ENCODE assay signal across 9 cellular contexts in the genomic region with DNA sequence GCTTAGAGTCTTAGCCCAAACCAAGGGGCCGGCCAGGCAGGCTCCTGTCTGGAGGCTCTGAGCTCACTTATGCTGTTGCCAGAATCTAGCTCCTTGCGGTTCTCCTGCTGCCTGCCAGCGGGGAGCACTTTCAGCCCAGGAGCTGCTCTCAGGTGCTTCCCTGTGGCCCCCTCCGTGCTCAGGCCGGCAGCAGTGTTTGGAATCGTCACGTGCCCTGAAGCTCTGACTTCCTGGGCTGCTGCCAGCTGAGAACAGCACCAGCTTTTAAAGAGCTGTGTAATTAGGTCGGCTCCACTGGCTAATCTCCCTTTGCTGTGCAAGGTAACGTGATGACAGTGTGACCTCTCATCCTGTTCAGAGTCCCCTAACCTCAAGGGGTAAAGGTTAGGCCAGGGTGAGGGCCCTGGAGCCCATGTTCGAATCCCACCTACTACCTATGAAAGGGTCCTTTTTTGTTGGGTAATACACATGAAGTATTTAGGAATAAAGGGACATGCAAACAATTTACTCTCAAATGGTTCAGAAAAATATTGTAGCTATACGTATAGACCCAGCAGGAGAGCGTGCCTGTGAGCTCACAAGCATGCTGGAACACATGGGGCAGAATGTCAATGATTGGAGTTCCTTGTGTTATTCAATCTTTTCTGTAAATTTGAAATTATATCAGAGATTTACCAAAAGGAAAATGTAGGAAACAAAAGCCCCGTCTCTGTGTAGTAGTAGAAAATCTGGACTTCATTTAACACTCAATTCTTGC. TPM values are rescaled to one million over a fixed set of nuclear protein-coding genes. Genes with fewer than 3 reads are reported as not detected.
DNase-seq lines count a peak whose midpoint lies in the region; ATAC-seq and TF ChIP-seq lines count a peak whose summit lies in the region.
"Had no signal": no experiment of that assay in that cellular context is flagged by ENCODE, and none has a peak within 500 bp of the region (broad histone marks: within the 10 kb centered on the region; RNA-seq: fewer than 3 reads in every experiment).

No MANE protein-coding gene starts in this region.

- peaks cover 48% of the 10 kb centered on the region for H3K4me1 Mint-ChIP-seq in activated naive CD4-positive, alpha-beta T cell treated with anti-CD3 and anti-CD28 coated beads, Interleukin-2, amount 10 ng/mL, durations not matched to agents 7 days and 5 days

- no peak for ATAC-seq in HG03520 (IDR thresholded peaks at IDR 0.05; ENCODE audit: unreplicated experiment)
- no peak for ATAC-seq in HG03045 (IDR thresholded peaks at IDR 0.05; ENCODE audit: unreplicated experiment)

- no peaks in the 10 kb centered on the region for H3K9me3 ChIP-seq in breast epithelium

- intact Hi-C loops in breast epithelium (cut with DNase I; ENCODE audit: low total_unique reads) = no loop called here

- no peak overlapping the region for H3K4me3 Mint-ChIP-seq in activated naive CD4-positive, alpha-beta T cell treated with anti-CD3 and anti-CD28 coated beads, Interleukin-2, amount 10 ng/mL, durations not matched to agents 7 days and 5 days
- H3K4me3 Mint-ChIP-seq: T-helper 1 cell treated with Interleukin-12 subunit alpha and Interleukin-12 subunit beta and Interleukin-4 antibody, amounts not matched to agents 30 μg/mL and 1 μg/mL, for 36 hours had no signal

- peak; percentile 51 for DNase-seq in activated naive CD4-positive, alpha-beta T cell treated with anti-CD3 and anti-CD28 coated beads, Interleukin-2, amount 10 ng/mL, durations not matched to agents 7 days and 5 days
- DNase-seq in activated naive CD4-positive, alpha-beta T cell treated with anti-CD3 and anti-CD28 coated beads, Interleukin-2, amount 50 U/mL, for 16 hours = no peak
- DNase-seq in NCI-H446 treated with DMSO at 0.1 percent for 48 hours (lab: John Stamatoyannopoulos, UW) (peak; percentile 41), breast epithelium (ENCODE audit: low spot score in 2 of 2) (peak; percentile 65 to 76), medulla oblongata (ENCODE audit: extremely low spot score) (peak; percentile 53), middle frontal gyrus (ENCODE audit: extremely low spot score, low spot score) (no peak)

- H3K4me1 ChIP-seq in breast epithelium = peaks cover 0 to 3% of the 10 kb centered on the region in 2 donors

- CTCF ChIA-PET in activated naive CD4-positive, alpha-beta T cell treated with anti-CD3 and anti-CD28 coated beads, Interleukin-2, amount 10 ng/mL, durations not matched to agents 7 days and 5 days (lab: Charles Lee) = interaction anchor here (0.8 to 1.5 kb wide), 2 partner anchors 17 to 47 kb away, joined by 3 to 4 read pairs; no protein-coding TSS in a partner anchor

- H3K27ac ChIP-seq in breast epithelium = peak overlapping the region in 1 of 2 donors; percentile 66

- TF ChIP-seq CTCF in breast epithelium (IDR thresholded peaks at IDR 0.05) = no peak

- TF ChIP-seq POLR2A in breast epithelium (IDR thresholded peaks at IDR 0.05) = no peak

- H3K27ac Mint-ChIP-seq in activated naive CD4-positive, alpha-beta T cell treated with anti-CD3 and anti-CD28 coated beads, Interleukin-2, amount 10 ng/mL, durations not matched to agents 7 days and 5 days = no peak overlapping the region
- H3K27ac Mint-ChIP-seq: T-helper 1 cell treated with Interleukin-12 subunit alpha and Interleukin-12 subunit beta and Interleukin-4 antibody, amounts not matched to agents 30 μg/mL and 1 μg/mL, for 36 hours had no signal

- H3K27me3 ChIP-seq in breast epithelium = no peaks in the 10 kb centered on the region

- H3K27me3 Mint-ChIP-seq in activated naive CD4-positive, alpha-beta T cell treated with anti-CD3 and anti-CD28 coated beads, Interleukin-2, amount 10 ng/mL, durations not matched to agents 7 days and 5 days = no peaks in the 10 kb centered on the region

- H3K9me3 Mint-ChIP-seq in activated naive CD4-positive, alpha-beta T cell treated with anti-CD3 and anti-CD28 coated beads, Interleukin-2, amount 10 ng/mL, durations not matched to agents 7 days and 5 days = no peaks in the 10 kb centered on the region
- H3K9me3 Mint-ChIP-seq: T-helper 1 cell treated with Interleukin-12 subunit alpha and Interleukin-12 subunit beta and Interleukin-4 antibody, amounts not matched to agents 30 μg/mL and 1 μg/mL, for 36 hours had no signal

- H3K4me3 ChIP-seq in breast epithelium = no peak overlapping the region

- H3K36me3 ChIP-seq in breast epithelium = no peaks in the 10 kb centered on the region

- peaks cover 26% of the 10 kb centered on the region for H3K36me3 Mint-ChIP-seq in activated naive CD4-positive, alpha-beta T cell treated with anti-CD3 and anti-CD28 coated beads, Interleukin-2, amount 10 ng/mL, durations not matched to agents 7 days and 5 days

RNA-seq across cellular contexts. Expression of gene ZNF862, which starts 16.6 kb away (rescaled TPM):
- total RNA-seq in breast epithelium = 10 to 100 TPM; 21.4 to 27.8 (median 27.2) TPM

RNA-seq across cellular contexts. Expression of gene ATP6V0E2, which starts 19.0 kb away (rescaled TPM):
- total RNA-seq in breast epithelium = 10 to 100 TPM; 18.4 to 29.2 (median 23.1) TPM

Comparison
In these comparisons a context has a peak if more than half of its experiments do, and no peak if none do; other contexts are left out.
1. DNase-seq: peak in activated naive CD4-positive, alpha-beta T cell treated with anti-CD3 and anti-CD28 coated beads, Interleukin-2, amount 10 ng/mL, durations not matched to agents 7 days and 5 days (single experiment), NCI-H446 treated with DMSO at 0.1 percent for 48 hours (single experiment), breast epithelium (2 of 2) and medulla oblongata (single experiment); none in activated naive CD4-positive, alpha-beta T cell treated with anti-CD3 and anti-CD28 coated beads, Interleukin-2, amount 50 U/mL, for 16 hours (single experiment) and middle frontal gyrus (single experiment).